In the genomic region with DNA sequence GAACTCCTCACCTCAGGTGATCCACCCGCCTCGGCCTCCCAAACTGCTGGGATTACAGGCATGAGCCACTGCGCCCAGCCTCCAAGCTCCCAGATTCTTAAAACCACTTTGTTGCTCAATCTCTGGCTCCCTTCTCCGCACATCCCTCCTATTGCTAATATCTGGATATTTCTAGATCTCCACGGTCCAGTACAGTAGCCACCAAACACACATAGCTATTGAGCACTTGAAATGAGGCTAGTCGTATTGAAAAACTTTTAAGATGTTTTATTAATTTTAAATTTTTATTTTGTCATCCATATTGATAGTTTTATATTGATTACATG, we compare ENCODE assay signal across 13 cellular contexts. TPM values are rescaled to one million over a fixed set of nuclear protein-coding genes. Genes with fewer than 3 reads are reported as not detected.
"Had no signal": no experiment of that assay in that cellular context is flagged by ENCODE, and none has a peak within 500 bp of the region (broad histone marks: within the 10 kb centered on the region; RNA-seq: fewer than 3 reads in every experiment).

No MANE protein-coding gene starts in this region.

- H3K27ac Mint-ChIP-seq: activated CD4-positive, alpha-beta memory T cell treated with anti-CD3 and anti-CD28 coated beads, Interleukin-2, amount 10 ng/mL, durations not matched to agents 7 days and 5 days had no signal

- H3K4me1 ChIP-seq: breast epithelium had no signal

- H3K9me3 ChIP-seq: breast epithelium had no signal

- H3K36me3 ChIP-seq: breast epithelium, WERI-Rb-1 had no signal

- H3K27me3 ChIP-seq: breast epithelium had no signal

- H3K27me3 Mint-ChIP-seq: activated CD4-positive, alpha-beta memory T cell treated with anti-CD3 and anti-CD28 coated beads, Interleukin-2, amount 10 ng/mL, durations not matched to agents 7 days and 5 days; activated CD4-positive, alpha-beta T cell treated with anti-CD3 and anti-CD28 coated beads for 36 hours; activated naive CD8-positive, alpha-beta T cell treated with anti-CD3 and anti-CD28 coated beads for 36 hours had no signal

- H3K36me3 Mint-ChIP-seq: activated naive CD4-positive, alpha-beta T cell treated with anti-CD3 and anti-CD28 coated beads, Interleukin-2, amount 10 ng/mL, durations not matched to agents 7 days and 5 days; activated naive CD8-positive, alpha-beta T cell treated with anti-CD3 and anti-CD28 coated beads for 36 hours had no signal

- H3K4me3 Mint-ChIP-seq: activated CD4-positive, alpha-beta memory T cell treated with anti-CD3 and anti-CD28 coated beads, Interleukin-2, amount 10 ng/mL, durations not matched to agents 7 days and 5 days; activated CD4-positive, alpha-beta T cell treated with anti-CD3 and anti-CD28 coated beads for 36 hours; activated naive CD4-positive, alpha-beta T cell treated with anti-CD3 and anti-CD28 coated beads, Interleukin-2, amount 10 ng/mL, durations not matched to agents 7 days and 5 days; activated naive CD8-positive, alpha-beta T cell treated with anti-CD3 and anti-CD28 coated beads for 36 hours; activated T-cell treated with anti-CD3 and anti-CD28 coated beads, Interleukin-2, amount 50 U/mL, for 72 hours; T-helper 2 cell treated with Interferon-gamma antibody and Interleukin-4, amounts not matched to agents 5 μg/mL and 100 μg/mL, for 36 hours had no signal

- H3K27ac ChIP-seq: WERI-Rb-1 had no signal

- H3K4me3 ChIP-seq: breast epithelium had no signal

- H3K9me3 Mint-ChIP-seq: activated CD4-positive, alpha-beta memory T cell treated with anti-CD3 and anti-CD28 coated beads, Interleukin-2, amount 10 ng/mL, durations not matched to agents 7 days and 5 days; activated naive CD4-positive, alpha-beta T cell treated with anti-CD3 and anti-CD28 coated beads, Interleukin-2, amount 10 ng/mL, durations not matched to agents 7 days and 5 days; activated naive CD8-positive, alpha-beta T cell treated with anti-CD3 and anti-CD28 coated beads for 36 hours; activated T-cell treated with anti-CD3 and anti-CD28 coated beads, Interleukin-2, amount 50 U/mL, for 72 hours; activated T-helper 2 cell treated with anti-CD3 and anti-CD28 coated beads, Interferon-gamma antibody, Interleukin-2, Interleukin-4, amounts not matched to agents 10 μg/mL and 5 μg/mL and 100 μg/mL, durations not matched to agents 14 hours and 24 hours and 36 hours; T-helper 2 cell treated with Interferon-gamma antibody and Interleukin-4, amounts not matched to agents 5 μg/mL and 100 μg/mL, for 36 hours had no signal

RNA-seq across cellular contexts. Expression of a gene that starts 44.3 kb away (rescaled TPM):
- total RNA-seq: activated CD4-positive, alpha-beta memory T cell treated with anti-CD3 and anti-CD28 coated beads, Interleukin-2, amount 10 ng/mL, durations not matched to agents 7 days and 5 days; activated CD4-positive, alpha-beta T cell treated with anti-CD3 and anti-CD28 coated beads for 36 hours; activated CD8-positive, alpha-beta memory T cell treated with anti-CD3 and anti-CD28 coated beads for 36 hours; activated naive CD8-positive, alpha-beta T cell treated with anti-CD3 and anti-CD28 coated beads for 36 hours; activated T-cell treated with anti-CD3 and anti-CD28 coated beads, Interleukin-2, amount 50 U/mL, for 72 hours; activated T-helper 2 cell treated with anti-CD3 and anti-CD28 coated beads, Interferon-gamma antibody, Interleukin-2, Interleukin-4, amounts not matched to agents 10 μg/mL and 5 μg/mL and 100 μg/mL, durations not matched to agents 14 hours and 24 hours and 36 hours; cerebellum; M059J; SK-MEL-5 had no signal
